Comparison of ENCODE assay signal across 16 cellular contexts in the genomic region with DNA sequence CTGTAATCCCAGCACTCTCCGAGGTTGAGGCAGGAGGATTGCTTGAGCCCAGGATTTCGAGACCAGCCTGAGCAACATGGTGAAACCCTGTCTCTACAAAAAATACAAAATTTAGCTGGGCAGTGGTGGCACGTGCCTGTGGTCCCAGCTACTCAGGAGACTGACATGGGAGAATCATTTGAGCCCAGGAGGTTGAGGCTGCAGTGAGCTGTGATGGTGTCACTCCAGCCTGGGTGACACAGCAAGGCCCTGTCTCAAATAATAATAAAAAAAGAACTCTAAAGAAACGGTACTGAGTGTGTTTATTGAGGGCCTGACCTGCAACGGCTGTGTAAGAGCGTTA. TPM values are rescaled to one million over a fixed set of nuclear protein-coding genes. Genes with fewer than 3 reads are reported as not detected.
DNase-seq lines count a peak whose midpoint lies in the region; ATAC-seq and TF ChIP-seq lines count a peak whose summit lies in the region.
"Had no signal": no experiment of that assay in that cellular context is flagged by ENCODE, and none has a peak within 500 bp of the region (broad histone marks: within the 10 kb centered on the region; RNA-seq: fewer than 3 reads in every experiment).

No MANE protein-coding gene starts in this region.

- peaks cover 12% of the 10 kb centered on the region for H3K4me1 ChIP-seq in hepatocyte (ENCODE audit: insufficient read depth)

- H3K4me3 ChIP-seq in hepatocyte: no peak overlapping the region

- H3K27me3 ChIP-seq in hepatocyte: no peaks in the 10 kb centered on the region

- no peaks in the 10 kb centered on the region for H3K9me2 ChIP-seq in hepatocyte (replicated peaks; ENCODE audit: insufficient read depth)
- H3K9me2 ChIP-seq: SK-N-SH had no signal

- intact Hi-C loops in sciatic nerve (cut with DNase I) (no loop called here), left colon (cut with DNase I, micrococcal nuclease) (no loop called here)

- H3K27ac ChIP-seq in hepatocyte: peak overlapping the region; percentile 68
- H3K27ac ChIP-seq: 22Rv1 had no signal

- peak; percentile 90 for DNase-seq in NOMO-1 treated with dmso at 0.1 percent for 144 hours (lab: John Stamatoyannopoulos, UW; ENCODE audit: unreplicated experiment)
- DNase-seq in NOMO-1 treated with DMSO at 0.1 percent for 48 hours (lab: John Stamatoyannopoulos, UW; ENCODE audit: unreplicated experiment): no peak
- DNase-seq in hepatocyte (ENCODE audit: low spot score): no peak
- DNase-seq in sciatic nerve (ENCODE audit: low spot score): no peak
- DNase-seq in GM03348 (ENCODE audit: low spot score): no peak
- no peak for DNase-seq in left colon
- DNase-seq in G401 (ENCODE audit: low spot score): no peak
- DNase-seq in NCI-H1417 (lab: John Stamatoyannopoulos, UW): no peak
- DNase-seq: CD8-positive, alpha-beta memory T cell; DND-41; NCI-H1048; NCI-H1694; NCI-H510A treated with DMSO at 0.1 percent for 48 hours; SHP77; SK-N-SH had no signal

- peak overlapping the region; percentile 18 for H3K4me2 ChIP-seq in hepatocyte
- H3K4me2 ChIP-seq: SK-N-SH had no signal

- no peaks in the 10 kb centered on the region for H3K36me3 ChIP-seq in hepatocyte (replicated peaks; ENCODE audit: insufficient read depth, low read depth)

- ATAC-seq in sciatic nerve (peak; percentile 92), left colon (no peak)

- TF ChIP-seq CTCF in hepatocyte (IDR thresholded peaks at IDR 0.05; ENCODE audit: poor library complexity): no peak

- in situ Hi-C loops in G401 (cut with HindIII; ENCODE audit: low sequenced_read_pairs): loop anchor here (25.0 kb wide), 1 partner anchor 187 kb away; no protein-coding TSS in a partner anchor

- H3K9me3 ChIP-seq in hepatocyte (ENCODE audit: low read depth): no peaks in the 10 kb centered on the region
- H3K9me3 ChIP-seq: SK-N-SH had no signal

- WGBS in hepatocyte (ENCODE audit: low lambda C conversion rate, missing lambda C conversion rate): 40% methylated on average over 6 of the region's 6 CpGs

- H2AFZ ChIP-seq in hepatocyte: no peak overlapping the region

- H4K20me1 ChIP-seq in hepatocyte (ENCODE audit: insufficient read depth, poor library complexity, severe bottlenecking): no peaks in the 10 kb centered on the region

- no peaks in the 10 kb centered on the region for H3K79me2 ChIP-seq in hepatocyte

RNA-seq across cellular contexts. Expression of a gene that starts 52.7 kb away (rescaled TPM):
- total RNA-seq in hepatocyte (7.1 and 8.1 TPM in 2 replicates), sciatic nerve (12.3 TPM), left colon (10 to 100 TPM; 11.8 to 12.1 TPM)
- 3.8 and 4.6 TPM in 2 replicates for polyA plus RNA-seq in hepatocyte
- 3.0 and 5.6 TPM in 2 replicates for total RNA-seq in G401 (2014; rRNA removed; shearing (Covaris generic))

RNA-seq across cellular contexts. Expression of a gene that starts 54.6 kb away (rescaled TPM):
- total RNA-seq in hepatocyte (19.3 and 27.3 TPM in 2 replicates), sciatic nerve (27.4 TPM), left colon (10 to 100 TPM; 19.0 to 19.7 TPM)
- polyA plus RNA-seq in hepatocyte: 12.8 and 21.0 TPM in 2 replicates
- total RNA-seq in G401 (2014; rRNA removed; shearing (Covaris generic)): 34.2 and 37.5 TPM in 2 replicates
